Comparison of ENCODE assay signal across 1 cellular context in genomic region chr5:127647361-127647958, GRCh38.
TF ChIP-seq lines count a peak whose summit lies in the region.

No MANE protein-coding gene starts in this region.

TF ChIP-seq in GM23338, 12 proteins besides CTCF, POLR2A, EP300 and RAD21:
- TF ChIP-seq EZH2phosphoT487 (IDR thresholded peaks at IDR 0.05; ENCODE audit: unreplicated experiment), result no peak
